Comparison of ENCODE assay signal across 32 cellular contexts in the genomic region with DNA sequence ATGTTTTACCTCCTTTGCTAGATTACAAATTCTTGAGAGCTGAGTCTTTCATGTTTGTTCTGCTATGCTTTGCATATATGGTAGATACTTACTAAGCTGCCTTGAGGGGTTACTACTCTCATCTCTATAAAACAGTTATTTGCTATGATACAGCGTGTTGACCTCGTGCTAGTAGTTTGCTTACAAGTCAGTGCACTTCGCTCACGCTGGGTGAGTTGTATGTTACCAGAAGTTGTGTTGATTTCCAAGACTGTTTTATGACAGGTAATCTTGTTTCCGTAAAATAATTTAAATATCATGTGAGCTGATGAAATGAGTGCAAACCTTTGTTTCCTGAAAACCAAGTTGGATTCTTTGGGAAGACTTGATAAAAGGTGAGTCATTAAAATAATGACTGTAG. TPM values are rescaled to one million over a fixed set of nuclear protein-coding genes. Genes with fewer than 3 reads are reported as not detected.
DNase-seq lines count a peak whose midpoint lies in the region; ATAC-seq and TF ChIP-seq lines count a peak whose summit lies in the region.
"Had no signal": no experiment of that assay in that cellular context is flagged by ENCODE, and none has a peak within 500 bp of the region (broad histone marks: within the 10 kb centered on the region; RNA-seq: fewer than 3 reads in every experiment).

No MANE protein-coding gene starts in this region.

- no peaks in the 10 kb centered on the region for H3K27me3 ChIP-seq in IMR-90 (ENCODE audit: control insufficient read depth, insufficient read depth, low read length)
- H3K27me3 ChIP-seq: BE2C, breast epithelium, ovary, tibial nerve had no signal

- CTCF ChIA-PET in IMR-90 (lab: Yijun Ruan, JAX) = interaction anchor here (1.0 kb wide), 1 partner anchor 10 kb away, joined by 3 read pairs; no protein-coding TSS in a partner anchor

- H2AK9ac ChIP-seq in IMR-90 (replicated peaks; ENCODE audit: low read depth, low read length, poor library complexity) = no peak overlapping the region

- peaks cover 20% of the 10 kb centered on the region; the same call in 1 of the 2 replicates for H4K20me1 ChIP-seq in IMR-90 (ENCODE audit: insufficient read depth, low read length)

- no peak overlapping the region; the same call in 1 of the 2 replicates for H3K18ac ChIP-seq in IMR-90 (ENCODE audit: low read depth, low read length)

- no peak for TF ChIP-seq POLR2A in IMR-90 (IDR thresholded peaks at IDR 0.05; ENCODE audit: low read depth, low read length)

- intact Hi-C loops in IMR-90 (cut with micrococcal nuclease) = no loop called here

- no peak overlapping the region for H2BK15ac ChIP-seq in IMR-90 (ENCODE audit: low read depth, low read length)

- no peak overlapping the region for H2BK5ac ChIP-seq in IMR-90 (ENCODE audit: low read depth, low read length, poor library complexity, severe bottlenecking)

- dilution Hi-C loops in IMR-90 (cut with HindIII; ENCODE audit: low sequenced_read_pairs, unreplicated experiment) = no loop called here

- no peak for TF ChIP-seq RAD21 in IMR-90 (IDR thresholded peaks at IDR 0.05; ENCODE audit: low read length)

- DNase-seq in activated T-cell treated with anti-CD3 and anti-CD28 coated beads, Interleukin-2, amount 50 U/mL, for 72 hours = no peak
- DNase-seq in activated T-cell treated with anti-CD3 and anti-CD28 coated beads, Interleukin-2, amount 50 U/mL, for 1 hour = no peak
- DNase-seq in IMR-90 (no peak), chondrocyte (ENCODE audit: low spot score) (no peak), renal cortical epithelial cell (ENCODE audit: low read depth) (peak; percentile 33), NCI-H748 treated with DMSO at 0.1 percent for 48 hours (lab: John Stamatoyannopoulos, UW) (no peak), DMS114 treated with DMSO at 0.1 percent for 48 hours (lab: John Stamatoyannopoulos, UW; ENCODE audit: unreplicated experiment) (no peak)
- DNase-seq: ACHN; activated CD4-positive, alpha-beta T cell treated with anti-CD3 and anti-CD28 coated beads, Interleukin-2, amount 50 U/mL, for 48 hours; activated CD8-positive, alpha-beta memory T cell treated with anti-CD3 and anti-CD28 coated beads, Interleukin-2, amount 50 U/mL, for 48 hours; activated gamma-delta T cell treated with Interleukin-2 at 50 U/mL for 16 hours; amniotic stem cell; BE2C; COR-L47; DMS79; effector CD8-positive, alpha-beta T cell; HCEC 1CT; kidney; midbrain; MV-4-11; NCI-H146; NCI-H2107; NCI-H82; nephron progenitor cell; ovary; small intestine; stimulated activated CD8-positive, alpha-beta memory T cell treated with anti-CD3 and anti-CD28 coated beads, Interleukin-4, amount 100 ng/mL, for 48 hours; WERI-Rb-1 had no signal

- H3K27ac Mint-ChIP-seq in activated T-cell treated with anti-CD3 and anti-CD28 coated beads, Interleukin-2, amount 50 U/mL, for 72 hours = peak overlapping the region; percentile 3
- H3K27ac Mint-ChIP-seq in chondrocyte (ENCODE audit: unreplicated experiment) = peak overlapping the region; percentile 52
- H3K27ac Mint-ChIP-seq: nephron progenitor cell had no signal

- ATAC-seq in activated T-cell treated with anti-CD3 and anti-CD28 coated beads, Interleukin-2, amount 50 U/mL, for 72 hours (replicated peaks in 1 of 2) = no peak
- no peak for ATAC-seq in IMR-90 (ENCODE audit: low read depth)
- ATAC-seq in HG03342 (IDR thresholded peaks at IDR 0.05; ENCODE audit: unreplicated experiment) = no peak

- TF ChIP-seq CTCF in IMR-90 (conservative IDR thresholded peaks at IDR 0.05; ENCODE audit: low read depth, low read length) (no peak), chondrocyte (IDR thresholded peaks at IDR 0.05) (no peak)

- H2BK120ac ChIP-seq in IMR-90 (ENCODE audit: low read depth, low read length) = no peak overlapping the region

- H3K9me3 ChIP-seq in IMR-90 (ENCODE audit: control insufficient read depth, insufficient read depth, low read length) = no peaks in the 10 kb centered on the region
- H3K9me3 ChIP-seq: BE2C, breast epithelium, ovary, tibial nerve had no signal

- in situ Hi-C loops in IMR-90 (cut with MboI; ENCODE audit: low sequenced_read_pairs) = no loop called here

- no peak overlapping the region for H4K5ac ChIP-seq in IMR-90 (ENCODE audit: low read depth, low read length)

- H3K36me3 Mint-ChIP-seq in activated T-cell treated with anti-CD3 and anti-CD28 coated beads, Interleukin-2, amount 50 U/mL, for 72 hours (ENCODE audit: insufficient read depth in 2 of 2) = peaks cover 12 to 56% of the 10 kb centered on the region in 2 donors
- peaks cover 15% of the 10 kb centered on the region for H3K36me3 Mint-ChIP-seq in chondrocyte (ENCODE audit: low read depth)

- no peak overlapping the region for H2AK5ac ChIP-seq in IMR-90 (ENCODE audit: low read depth, low read length)

- no peak overlapping the region for H4K91ac ChIP-seq in IMR-90 (ENCODE audit: insufficient read depth, low read depth, low read length)

- H3K9ac ChIP-seq in IMR-90 (ENCODE audit: low read depth, low read length) = no peak overlapping the region
- H3K9ac ChIP-seq: KMS-11 had no signal

- no peak overlapping the region for H3K56ac ChIP-seq in IMR-90 (ENCODE audit: extremely low read depth, insufficient read depth, low read length)

- no peak overlapping the region for H2AFZ ChIP-seq in IMR-90 (replicated peaks; ENCODE audit: low read length, poor library complexity)

- 0 out of 2 replicates have a peak overlapping the region, but pooled peaks have one; percentile 14 for H3K4me2 ChIP-seq in IMR-90 (ENCODE audit: low read depth, low read length)
- H3K4me2 ChIP-seq: KMS-11 had no signal

- POLR2A ChIA-PET in IMR-90 (lab: Charles Lee; ENCODE audit: unreplicated experiment) = no interaction called here

- no peaks in the 10 kb centered on the region for H3K27me3 Mint-ChIP-seq in activated T-cell treated with anti-CD3 and anti-CD28 coated beads, Interleukin-2, amount 50 U/mL, for 72 hours (ENCODE audit: low read depth)
- H3K27me3 Mint-ChIP-seq in chondrocyte (ENCODE audit: low read depth) = no peaks in the 10 kb centered on the region

- H3K36me3 ChIP-seq in IMR-90 (ENCODE audit: control insufficient read depth, insufficient read depth, low read length) = peaks cover 5% of the 10 kb centered on the region
- H3K36me3 ChIP-seq: BE2C, breast epithelium, ovary, tibial nerve had no signal

- peaks cover 5% of the 10 kb centered on the region for H3K4me1 ChIP-seq in IMR-90 (ENCODE audit: control insufficient read depth, insufficient read depth, low read length)

- 93% methylated on average over 3 of the region's 5 CpGs; no CpG with 5 or more reads in 1 of the 2 experiments for WGBS in IMR-90 (ENCODE audit: extremely low coverage in 2 of 2, insufficient read length in 1 of 2), 2 experiments

- H4K8ac ChIP-seq in IMR-90 (ENCODE audit: low read depth in 2 of 2, low read length in 2 of 2) = no peak overlapping the region

- H3K4ac ChIP-seq in IMR-90 (ENCODE audit: low read depth, low read length) = no peak overlapping the region

- H3K23ac ChIP-seq in IMR-90 (ENCODE audit: low read depth, low read length) = no peak overlapping the region

- no peak overlapping the region for H3K27ac ChIP-seq in IMR-90 (ENCODE audit: insufficient read depth, low read length)
- H3K27ac ChIP-seq: breast epithelium, KMS-11, ovary, tibial nerve, WERI-Rb-1 had no signal

- H3K4me1 Mint-ChIP-seq in activated T-cell treated with anti-CD3 and anti-CD28 coated beads, Interleukin-2, amount 50 U/mL, for 72 hours (ENCODE audit: low read depth) = peaks cover 84% of the 10 kb centered on the region
- peaks cover 84% of the 10 kb centered on the region for H3K4me1 Mint-ChIP-seq in chondrocyte (ENCODE audit: low read depth)

- H2BK20ac ChIP-seq in IMR-90 (ENCODE audit: low read depth, low read length) = no peak overlapping the region

- no peak overlapping the region for H3K4me3 ChIP-seq in IMR-90 (ENCODE audit: insufficient read depth, low read depth, low read length)
- H3K4me3 ChIP-seq: breast epithelium, ovary, tibial nerve had no signal

- H3K9me3 Mint-ChIP-seq in activated T-cell treated with anti-CD3 and anti-CD28 coated beads, Interleukin-2, amount 50 U/mL, for 72 hours = no peaks in the 10 kb centered on the region
- H3K9me3 Mint-ChIP-seq in chondrocyte (ENCODE audit: low read depth) = no peaks in the 10 kb centered on the region
- H3K9me3 Mint-ChIP-seq: nephron progenitor cell had no signal

- H3K4me3 Mint-ChIP-seq in activated T-cell treated with anti-CD3 and anti-CD28 coated beads, Interleukin-2, amount 50 U/mL, for 72 hours = peak overlapping the region in 1 of 2 donors; percentile 58
- H3K4me3 Mint-ChIP-seq in chondrocyte (ENCODE audit: unreplicated experiment) = no peak overlapping the region
- H3K4me3 Mint-ChIP-seq: nephron progenitor cell had no signal

- H3K79me1 ChIP-seq in IMR-90 (ENCODE audit: low read depth in 1 of 2, low read length in 2 of 2) = peaks cover 41 to 66% of the 10 kb centered on the region in 2 experiments

- no peaks in the 10 kb centered on the region for H3K9me1 ChIP-seq in IMR-90 (ENCODE audit: insufficient read depth, low read length)

- no peak overlapping the region for H3K14ac ChIP-seq in IMR-90 (replicated peaks; ENCODE audit: low read depth, low read length)

- BruUV-seq in IMR-90 (replicated peaks; lab: Mats Ljungman, UMichigan) = no TSS peak

TF ChIP-seq in IMR-90, 13 proteins besides CTCF, POLR2A, EP300 and RAD21 (continues in another document):
- TF ChIP-seq USF2 (IDR thresholded peaks at IDR 0.05; ENCODE audit: low read depth, low read length) = no peak
- TF ChIP-seq RCOR1 (IDR thresholded peaks at IDR 0.05; ENCODE audit: insufficient replicate concordance, low read length) = no peak

RNA-seq across cellular contexts. Expression of gene MRPS6, which starts 7.3 kb away (rescaled TPM):
- 100 to 1,000 TPM; 154 to 193 TPM for total RNA-seq in activated T-cell treated with anti-CD3 and anti-CD28 coated beads, Interleukin-2, amount 50 U/mL, for 72 hours
- total RNA-seq in IMR-90 (2012; rRNA removed) (7.5 and 11.9 TPM in 2 replicates), chondrocyte (102 to 106 TPM (median 104 TPM) in 3 replicates), renal cortical epithelial cell (9.4 and 33.8 TPM in 2 replicates)
- 32.8 and 35.1 TPM in 2 replicates for polyA plus RNA-seq in IMR-90 (2012; rRNA removed)
- polyA plus RNA-seq in IMR-90 (2012; cell fraction: cytosol; rRNA removed) = 8.6 and 18.6 TPM in 2 replicates
- 8.7 and 26.5 TPM in 2 replicates for polyA plus RNA-seq in IMR-90 (2012; cell fraction: nucleus; rRNA removed; ENCODE audit: low replicate concordance)

RNA-seq across cellular contexts. Expression of gene SLC5A3, which starts 7.3 kb away (rescaled TPM):
- 10 to 100 TPM; 37.6 to 39.8 TPM for total RNA-seq in activated T-cell treated with anti-CD3 and anti-CD28 coated beads, Interleukin-2, amount 50 U/mL, for 72 hours
- 9.9 and 15.6 TPM in 2 replicates for total RNA-seq in IMR-90 (2012; rRNA removed)
- polyA plus RNA-seq in IMR-90 (2012; rRNA removed) = 1.3 and 1.8 TPM in 2 replicates
- polyA plus RNA-seq in IMR-90 (2012; cell fraction: cytosol; rRNA removed) = 0.29 and 0.30 TPM in 2 replicates
- polyA plus RNA-seq in IMR-90 (2012; cell fraction: nucleus; rRNA removed; ENCODE audit: low replicate concordance) = 0.49 and 3.2 TPM in 2 replicates
- 47.6 to 92.7 TPM (median 48.0 TPM) in 3 replicates for total RNA-seq in chondrocyte
- 13.9 and 65.8 TPM in 2 replicates for total RNA-seq in renal cortical epithelial cell
